Comparison of ENCODE assay signal across 24 cellular contexts in the genomic region with DNA sequence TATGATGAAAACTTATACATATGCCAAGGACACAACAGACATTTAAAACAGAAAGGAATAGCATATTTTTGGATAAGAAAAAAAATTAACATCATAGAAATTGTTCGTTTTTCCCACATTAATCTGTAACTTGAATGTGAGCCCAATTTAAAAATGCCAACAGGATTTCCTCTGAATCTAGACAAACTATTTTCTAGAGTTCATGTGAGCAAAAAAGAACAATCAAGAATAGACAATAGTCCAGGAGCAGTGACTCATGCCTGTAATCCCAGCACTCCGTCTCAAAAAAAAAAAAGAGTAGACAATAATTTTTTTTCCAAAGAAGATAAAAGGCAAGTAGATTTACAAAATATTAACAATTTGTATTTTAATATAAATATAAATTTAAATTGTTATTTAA.
"Had no signal": no experiment of that assay in that cellular context is flagged by ENCODE, and none has a peak within 500 bp of the region (broad histone marks: within the 10 kb centered on the region; RNA-seq: fewer than 3 reads in every experiment).

No MANE protein-coding gene starts in this region.

- H3K27me3 ChIP-seq: ascending aorta, brain microvascular endothelial cell, neural progenitor cell, stomach, suprapubic skin, tibial nerve had no signal

- H3K9me3 ChIP-seq: adrenal gland, ascending aorta, lower lobe of right lung, suprapubic skin had no signal

- FAIRE-seq: keratinocyte had no signal

- H3K4me1 ChIP-seq: adrenal gland, ascending aorta, heart right ventricle, lower lobe of right lung, neural progenitor cell, stomach, suprapubic skin, tibial nerve had no signal

- H3K4me3 ChIP-seq: adrenal gland, ascending aorta, heart right ventricle, lower lobe of right lung, neural progenitor cell, stomach, suprapubic skin, tibial nerve had no signal

- ATAC-seq: activated T-cell treated with anti-CD3 and anti-CD28 coated beads, Interleukin-2, amount 50 U/mL, for 4 hours; esophagus mucosa; heart right ventricle; lower lobe of right lung; naive thymus-derived CD8-positive, alpha-beta T cell; right cardiac atrium; T-helper 17 cell had no signal

- H3K36me3 ChIP-seq: adrenal gland, ascending aorta, brain microvascular endothelial cell, heart right ventricle, lower lobe of right lung, neural progenitor cell, stomach, suprapubic skin, tibial nerve had no signal

- H3K27ac ChIP-seq: adrenal gland, ascending aorta, brain microvascular endothelial cell, heart right ventricle, lower lobe of right lung, neural progenitor cell, stomach, suprapubic skin, tibial nerve had no signal

- DNase-seq: activated B cell treated with CpG ODN at 0.5 μM for 24 hours; activated CD4-positive, alpha-beta T cell treated with anti-CD3 and anti-CD28 coated beads for 4 hours; activated CD4-positive, alpha-beta T cell treated with anti-CD3 and anti-CD28 coated beads, Interleukin-2, amount 50 U/mL, for 48 hours; activated CD8-positive, alpha-beta memory T cell treated with anti-CD3 and anti-CD28 coated beads, Interleukin-2, amount 50 U/mL, for 48 hours; activated naive CD4-positive, alpha-beta T cell; activated T-cell treated with anti-CD3 and anti-CD28 coated beads, Interleukin-2, amount 50 U/mL, for 4 hours; adrenal gland; brain microvascular endothelial cell; cortex of kidney; effector CD4-positive, alpha-beta T cell; heart right ventricle; lower lobe of right lung; naive thymus-derived CD8-positive, alpha-beta T cell; right cardiac atrium; stimulated activated CD4-positive, alpha-beta T cell treated with anti-CD3 and anti-CD28 coated beads, Interleukin-1b, Interleukin-23, amount 100 ng/mL, for 48 hours; stomach; SW 1271; T-helper 17 cell had no signal
